In genomic region chr13:21429217-21429616, GRCh38 we compare ENCODE assay signal across 1 cellular context.
TF ChIP-seq lines count a peak whose summit lies in the region.

No MANE protein-coding gene starts in this region.

TF ChIP-seq in HepG2, 621 proteins besides CTCF, POLR2A, EP300 and RAD21:
- TF ChIP-seq ZNF678 (CRISPR knock-in tag; IDR thresholded peaks at IDR 0.05) (no peak), ZNF317 (CRISPR knock-in tag; IDR thresholded peaks at IDR 0.05) (peak; percentile 68; the same call in 1 of the 2 replicates)
TF ChIP-seq in HepG2: peak in this region for 1.
